In the genomic region with DNA sequence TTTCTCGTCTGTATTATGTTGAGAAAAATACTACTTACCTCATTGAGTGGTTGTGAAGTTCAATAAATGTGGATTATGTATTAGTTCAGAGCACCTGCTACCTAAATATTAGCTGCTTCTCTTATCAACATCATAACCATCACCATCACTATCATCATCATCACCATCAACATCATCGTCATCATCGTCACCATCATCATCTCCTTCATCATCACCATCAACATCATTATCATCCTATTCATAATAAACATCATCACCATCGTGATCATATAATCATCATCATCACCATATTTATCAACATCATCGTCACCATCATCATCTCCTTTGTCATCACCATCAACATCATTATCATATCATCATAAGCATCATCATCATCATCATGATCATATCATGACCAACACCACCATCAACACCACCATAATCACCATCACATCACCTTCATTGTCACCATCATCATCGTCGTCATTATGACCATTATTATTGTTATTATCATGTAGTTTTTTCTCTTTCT, we compare ENCODE assay signal across 26 cellular contexts.
"Had no signal": no experiment of that assay in that cellular context is flagged by ENCODE, and none has a peak within 500 bp of the region (broad histone marks: within the 10 kb centered on the region; RNA-seq: fewer than 3 reads in every experiment).

No MANE protein-coding gene starts in this region.

- ATAC-seq: effector memory CD8-positive, alpha-beta T cell; esophagus mucosa; gastroesophageal sphincter; heart left ventricle; left cardiac atrium; left lung; left ventricle myocardium superior; lower lobe of right lung; mucosa of descending colon had no signal

- H3K4me1 ChIP-seq: esophagus squamous epithelium, gastroesophageal sphincter, left lung, lower lobe of right lung had no signal

- H3K9me3 ChIP-seq: esophagus squamous epithelium, gastroesophageal sphincter, heart left ventricle, left lung, lower lobe of right lung, mucosa of descending colon had no signal

- H3K27ac ChIP-seq: coronary artery, dorsolateral prefrontal cortex, epithelial cell of prostate, esophagus squamous epithelium, gastroesophageal sphincter, heart left ventricle, left lung, lower lobe of right lung had no signal

- FAIRE-seq: colon, endometrium, frontal cortex, islet of Langerhans, keratinocyte had no signal

- DNase-seq: dermis blood vessel endothelial cell; dorsolateral prefrontal cortex; effector CD4-positive, alpha-beta T cell; effector memory CD8-positive, alpha-beta T cell; endodermal cell; erythroblast; esophagus squamous epithelium; foreskin fibroblast; heart left ventricle; hippocampal formation; left cardiac atrium; left lung; left ventricle myocardium superior; lower lobe of right lung; mesenchymal stem cell; mucosa of descending colon; naive B cell had no signal

- H3K4me3 ChIP-seq: coronary artery, dorsolateral prefrontal cortex, esophagus squamous epithelium, gastroesophageal sphincter, heart left ventricle, left lung, lower lobe of right lung, mucosa of descending colon had no signal

- H3K36me3 ChIP-seq: esophagus squamous epithelium, gastroesophageal sphincter, heart left ventricle, left lung, lower lobe of right lung had no signal

- H3K27me3 ChIP-seq: dorsolateral prefrontal cortex, esophagus squamous epithelium, gastroesophageal sphincter, heart left ventricle, left lung had no signal
